In genomic region chr2:226835796-226836547, GRCh38 we compare ENCODE assay signal across 8 cellular contexts. TPM values are rescaled to one million over a fixed set of nuclear protein-coding genes. Genes with fewer than 3 reads are reported as not detected.
DNase-seq lines count a peak whose midpoint lies in the region; ATAC-seq and TF ChIP-seq lines count a peak whose summit lies in the region.

Gene RHBDD1, plus strand, starts transcription at chr2:226836054. Its CDS starts 28,640 bp downstream, at chr2:226864694.

- H3K27me3 Mint-ChIP-seq in activated naive CD8-positive, alpha-beta T cell treated with anti-CD3 and anti-CD28 coated beads, Interleukin-2, amount 50 U/mL, for 24 hours: no peaks in the 10 kb centered on the region

- peak; percentile 87 to 92 for TF ChIP-seq POLR2A in tibial nerve (IDR thresholded peaks at IDR 0.05)

- TF ChIP-seq EP300 in tibial nerve (IDR thresholded peaks at IDR 0.05): peak; percentile 85 to 95

- H2AFZ ChIP-seq in parathyroid adenoma: peak within 1 kb of the TSS; percentile 94

- peaks cover 3% of the 10 kb centered on the region for H3K79me2 ChIP-seq in parathyroid adenoma

- H3K4me3 ChIP-seq in parathyroid adenoma (ENCODE audit: low read depth, low read length) (peak within 1 kb of the TSS; percentile 89), tibial nerve (peak within 1 kb of the TSS; percentile 75 to 92 (median 84))

- H3K27me3 ChIP-seq in parathyroid adenoma (ENCODE audit: control insufficient read depth, insufficient read depth, low read length): no peaks in the 10 kb centered on the region
- no peaks in the 10 kb centered on the region for H3K27me3 ChIP-seq in tibial nerve

- 0 to 2% methylated on average over 34 to 65 of the region's 75 CpGs for WGBS in tibial nerve, 2 donors

- peak within 1 kb of the TSS; percentile 81 for H3K9ac ChIP-seq in parathyroid adenoma

- no peaks in the 10 kb centered on the region for H3K9me3 ChIP-seq in parathyroid adenoma (ENCODE audit: control insufficient read depth, low read length)
- no peaks in the 10 kb centered on the region for H3K9me3 ChIP-seq in tibial nerve

- H3K36me3 Mint-ChIP-seq in activated naive CD8-positive, alpha-beta T cell treated with anti-CD3 and anti-CD28 coated beads, Interleukin-2, amount 50 U/mL, for 24 hours (ENCODE audit: low read depth): peaks cover 52% of the 10 kb centered on the region

- H3K27ac ChIP-seq in parathyroid adenoma (peak within 1 kb of the TSS; percentile 95), tibial nerve (peak within 1 kb of the TSS; percentile 94 to 99 (median 97))

- no peak for TF ChIP-seq CTCF in GM10266 (IDR thresholded peaks at IDR 0.05; ENCODE audit: control insufficient read depth, insufficient read depth, low read depth, missing control alignments)
- no peak for TF ChIP-seq CTCF in parathyroid adenoma (IDR thresholded peaks at IDR 0.05)
- peak in 2 of 5 experiments; percentile 8 to 33 for TF ChIP-seq CTCF in tibial nerve (IDR thresholded peaks at IDR 0.05)

- peak within 1 kb of the TSS; percentile 88 for H3K4me3 Mint-ChIP-seq in activated naive CD8-positive, alpha-beta T cell treated with anti-CD3 and anti-CD28 coated beads, Interleukin-2, amount 50 U/mL, for 24 hours

- intact Hi-C loops in Right ventricle myocardium superior (cut with DNase I): no loop called here

- no peaks in the 10 kb centered on the region for H3K36me3 ChIP-seq in parathyroid adenoma (ENCODE audit: control insufficient read depth, insufficient read depth, low read length)
- peaks cover 0 to 11% (median 0%) of the 10 kb centered on the region in 3 donors for H3K36me3 ChIP-seq in tibial nerve

- H3K27ac Mint-ChIP-seq in activated naive CD8-positive, alpha-beta T cell treated with anti-CD3 and anti-CD28 coated beads, Interleukin-2, amount 50 U/mL, for 24 hours: peak within 1 kb of the TSS; percentile 95

- H3K9me3 Mint-ChIP-seq in activated naive CD8-positive, alpha-beta T cell treated with anti-CD3 and anti-CD28 coated beads, Interleukin-2, amount 50 U/mL, for 24 hours: peaks cover 7% of the 10 kb centered on the region

- DNase-seq in GM10266 (ENCODE audit: extremely low spot score) (peak; percentile 92), NCI-H1105 (lab: John Stamatoyannopoulos, UW) (peak; percentile 23), SW480 (ENCODE audit: low spot score) (peak; percentile 90), Right ventricle myocardium superior (peak; percentile 97), tibial nerve (ENCODE audit: low spot score in 2 of 2) (peak; percentile 81)
- DNase-seq in activated naive CD8-positive, alpha-beta T cell treated with anti-CD3 and anti-CD28 coated beads, Interleukin-2, amount 50 U/mL, for 24 hours: peak; percentile 92

- H3K4me2 ChIP-seq in parathyroid adenoma (ENCODE audit: low read length): peak within 1 kb of the TSS; percentile 91

- H3K4me1 ChIP-seq in parathyroid adenoma (peaks cover 8% of the 10 kb centered on the region), tibial nerve (peaks cover 0 to 33% (median 14%) of the 10 kb centered on the region in 4 donors)

- peaks cover 64% of the 10 kb centered on the region for H3K4me1 Mint-ChIP-seq in activated naive CD8-positive, alpha-beta T cell treated with anti-CD3 and anti-CD28 coated beads, Interleukin-2, amount 50 U/mL, for 24 hours

- peak; percentile 84 for ATAC-seq in HG02623 (IDR thresholded peaks at IDR 0.05; ENCODE audit: unreplicated experiment)
- peak; percentile 94 for ATAC-seq in activated naive CD8-positive, alpha-beta T cell treated with anti-CD3 and anti-CD28 coated beads, Interleukin-2, amount 50 U/mL, for 24 hours
- ATAC-seq in Right ventricle myocardium superior (ENCODE audit: poor library complexity): peak; percentile 99

RNA-seq across cellular contexts. Expression of gene RHBDD1, which starts in this region (rescaled TPM):
- total RNA-seq in Right ventricle myocardium superior (29.5 TPM), tibial nerve (10 to 100 TPM; 14.9 to 29.4 (median 25.0) TPM)

Comparison
In these comparisons a context has a peak if more than half of its experiments do, and no peak if none do; other contexts are left out.
1. Peak in every context shown above with its lines: DNase-seq, ATAC-seq, H3K4me3 ChIP-seq and H3K27ac ChIP-seq.
2. DNase-seq: peak in every context shown above with its lines; median percentile 97 in Right ventricle myocardium superior; 92 in GM10266; 92 in activated naive CD8-positive, alpha-beta T cell treated with anti-CD3 and anti-CD28 coated beads, Interleukin-2, amount 50 U/mL, for 24 hours; 90 in SW480; 81 in tibial nerve; 23 in NCI-H1105.